8 cellular contexts compared by ENCODE assay signal in the genomic region with DNA sequence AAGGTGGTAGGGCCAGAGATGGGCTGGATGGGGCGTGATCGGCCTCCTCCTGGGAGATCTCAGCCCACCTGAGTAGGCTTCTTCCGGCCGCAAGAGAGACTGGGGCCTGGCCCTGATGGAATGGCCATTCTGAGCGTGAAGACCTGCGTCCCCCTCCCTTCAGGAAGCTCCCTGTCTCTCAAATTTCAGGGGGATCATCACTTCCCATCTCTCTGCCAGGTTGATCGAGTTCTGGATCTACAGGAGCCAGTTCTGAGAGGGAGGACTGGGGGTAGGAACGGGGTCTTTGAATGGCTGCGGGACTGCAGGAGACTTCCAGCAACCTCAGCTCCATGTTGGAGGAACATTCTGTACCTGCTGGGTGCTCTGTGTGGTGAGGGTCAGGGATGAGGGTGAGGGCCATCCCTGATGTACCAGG. TPM values are rescaled to one million over a fixed set of nuclear protein-coding genes. Genes with fewer than 3 reads are reported as not detected.
DNase-seq lines count a peak whose midpoint lies in the region; ATAC-seq, FAIRE-seq and TF ChIP-seq lines count a peak whose summit lies in the region.

No MANE protein-coding gene starts in this region.

- H3K36me3 ChIP-seq in heart left ventricle (no peaks in the 10 kb centered on the region), mesendoderm (ENCODE audit: control insufficient read depth, insufficient read depth, low read length) (no peaks in the 10 kb centered on the region), uterus (no peaks in the 10 kb centered on the region)

- no peaks in the 10 kb centered on the region for H3K79me1 ChIP-seq in mesendoderm (ENCODE audit: low read length)

- peaks cover 0 to 33% (median 13%) of the 10 kb centered on the region in 12 donors for H3K4me1 ChIP-seq in heart left ventricle
- peaks cover 3% of the 10 kb centered on the region for H3K4me1 ChIP-seq in mesendoderm (ENCODE audit: control insufficient read depth, low read depth, low read length)
- peaks cover 0 to 5% of the 10 kb centered on the region in 2 donors for H3K4me1 ChIP-seq in uterus

- intact Hi-C loops in heart left ventricle (cut with DNase I), result loop anchor here in 6 of 10 donors (1.0 to 10.0 kb wide), 6 partner anchors 25 to 409 kb away; a partner anchor contains a TSS
- intact Hi-C loops in cardiac septum (cut with DNase I), result loop anchor here (2.0 kb wide), 2 partner anchors 27 kb away; a partner anchor contains a TSS
- intact Hi-C loops in uterus (cut with DNase I; ENCODE audit: low total_unique reads), result no loop called here

- no peak overlapping the region for H3K23ac ChIP-seq in mesendoderm (ENCODE audit: low read length)

- H2BK15ac ChIP-seq in mesendoderm (replicated peaks; ENCODE audit: low read depth), result no peak overlapping the region

- H3K4ac ChIP-seq in mesendoderm (ENCODE audit: low read depth, low read length), result no peak overlapping the region

- FAIRE-seq in RCC 7860 (lab: Jason Lieb, UNC), result no peak

- no peak for DNase-seq in heart left ventricle
- no peak for DNase-seq in cardiac septum (ENCODE audit: low spot score)
- DNase-seq in astrocyte of the spinal cord (ENCODE audit: low read depth, low spot score), result no peak
- no peak for DNase-seq in mesendoderm
- no peak for DNase-seq in uterus
- DNase-seq in RCC 7860 (ENCODE audit: low spot score), result no peak
- DNase-seq in hepatic stellate cell (ENCODE audit: low spot score), result no peak

- in situ Hi-C loops in astrocyte of the spinal cord (cut with HindIII; ENCODE audit: low sequenced_read_pairs), result no loop called here

- no peak for ATAC-seq in heart left ventricle
- ATAC-seq in GM18873 (IDR thresholded peaks at IDR 0.05; ENCODE audit: low FRiP score, unreplicated experiment), result no peak

- H3K27ac ChIP-seq in heart left ventricle (peak overlapping the region in 10 of 12 donors; percentile 2 to 76 (median 56)), mesendoderm (ENCODE audit: low read depth, low read length) (peak overlapping the region; percentile 31), uterus (peak overlapping the region; percentile 77 to 85)

- H3K4me3 ChIP-seq in heart left ventricle (peak overlapping the region in 10 of 12 donors; percentile 26 to 62 (median 47)), astrocyte of the spinal cord (ENCODE audit: low read depth, low read length) (peak overlapping the region; percentile 31), mesendoderm (ENCODE audit: low read length) (peak overlapping the region; percentile 41), uterus (peak overlapping the region; percentile 32 to 34)

- H3K9me3 ChIP-seq in heart left ventricle, result no peaks in the 10 kb centered on the region
- H3K9me3 ChIP-seq in uterus, result no peaks in the 10 kb centered on the region

- TF ChIP-seq POLR2A in heart left ventricle (IDR thresholded peaks at IDR 0.05) (no peak), uterus (IDR thresholded peaks at IDR 0.05) (no peak)

- no peak overlapping the region for H2BK120ac ChIP-seq in mesendoderm (ENCODE audit: low read depth, low read length)

- H3K9ac ChIP-seq in mesendoderm (ENCODE audit: low read length), result peak overlapping the region; percentile 72

- no peaks in the 10 kb centered on the region for H3K27me3 ChIP-seq in heart left ventricle
- no peaks in the 10 kb centered on the region for H3K27me3 ChIP-seq in mesendoderm (ENCODE audit: insufficient read depth, low read length, poor library complexity)
- H3K27me3 ChIP-seq in uterus, result no peaks in the 10 kb centered on the region

- no peak for TF ChIP-seq CTCF in heart left ventricle (IDR thresholded peaks at IDR 0.05)
- TF ChIP-seq CTCF in astrocyte of the spinal cord (IDR thresholded peaks at IDR 0.05; ENCODE audit: low read depth, low read length), result no peak
- no peak for TF ChIP-seq CTCF in uterus (IDR thresholded peaks at IDR 0.05)

- peak overlapping the region; percentile 97 for H4K5ac ChIP-seq in mesendoderm (ENCODE audit: low read length)

- H3K18ac ChIP-seq in mesendoderm (ENCODE audit: low read length), result peak overlapping the region; percentile 28

- no peak overlapping the region for H4K8ac ChIP-seq in mesendoderm (ENCODE audit: low read depth, low read length)

- 29 to 37% (median 36%) methylated on average over 4 to 9 of the region's 9 CpGs for WGBS in heart left ventricle, 4 donors
- WGBS in mesendoderm (ENCODE audit: extremely low coverage, insufficient coverage, low lambda C conversion rate), result no CpG with 5 or more reads among the region's 9 CpGs

- peak overlapping the region; percentile 75 for H3K4me2 ChIP-seq in mesendoderm (ENCODE audit: low read length)

- H3K79me2 ChIP-seq in mesendoderm (ENCODE audit: control insufficient read depth, insufficient read depth, low read length), result no peaks in the 10 kb centered on the region

- H2BK5ac ChIP-seq in mesendoderm (ENCODE audit: low read length), result peak overlapping the region; percentile 89

- H3K56ac ChIP-seq in mesendoderm (ENCODE audit: low read length), result peak overlapping the region; percentile 92

- peak overlapping the region; percentile 100 for H2AK5ac ChIP-seq in mesendoderm (ENCODE audit: low read length)

RNA-seq across cellular contexts. Expression of a gene that starts 9.3 kb away (rescaled TPM):
- total RNA-seq in heart left ventricle, result 1 to 10 TPM in 2 of 9 donors, under 1 TPM in 5, not detected in 2; 0.35 to 3.7 (median 0.52) TPM
- under 1 TPM in 1 of 2 donors, not detected in 1; 0.08 TPM for polyA plus RNA-seq in heart left ventricle
- total RNA-seq in cardiac septum, result 0.48 TPM
- polyA plus RNA-seq in mesendoderm (2013, experiment 1 of 2), result not detected
- polyA plus RNA-seq in mesendoderm (2013, experiment 2 of 2), result not detected
- total RNA-seq in uterus, result under 1 TPM in 3 of 4 donors, not detected in 1; 0.18 to 0.35 (median 0.26) TPM

RNA-seq across cellular contexts. Expression of a gene that starts 25.9 kb away (rescaled TPM):
- total RNA-seq in heart left ventricle (not detected), cardiac septum (not detected), uterus (under 1 TPM in 1 of 4 donors, not detected in 3; 0.52 TPM)
- polyA plus RNA-seq in heart left ventricle, result not detected
- not detected for polyA plus RNA-seq in mesendoderm (2013, experiment 1 of 2)
- polyA plus RNA-seq in mesendoderm (2013, experiment 2 of 2), result not detected

RNA-seq across cellular contexts. Expression of a gene that starts 26.1 kb away (rescaled TPM):
- 100 to 1,000 TPM in 1 of 9 donors, 10 to 100 TPM in 8; 40.0 to 111 (median 59.2) TPM for total RNA-seq in heart left ventricle
- 10 to 100 TPM; 49.9 to 64.0 TPM for polyA plus RNA-seq in heart left ventricle
- 104 TPM for total RNA-seq in cardiac septum
- polyA plus RNA-seq in mesendoderm (2013, experiment 1 of 2), result 111 TPM
- 101 TPM for polyA plus RNA-seq in mesendoderm (2013, experiment 2 of 2)
- total RNA-seq in uterus, result 10 to 100 TPM; 15.9 to 71.5 (median 42.9) TPM

RNA-seq across cellular contexts. Expression of a gene that starts 27.1 kb away (rescaled TPM):
- total RNA-seq in heart left ventricle, result 100 to 1,000 TPM in 2 of 9 donors, 10 to 100 TPM in 7; 68.9 to 117 (median 83.3) TPM
- 100 to 1,000 TPM in 1 of 2 donors, 10 to 100 TPM in 1; 72.6 to 142 TPM for polyA plus RNA-seq in heart left ventricle
- 85.2 TPM for total RNA-seq in cardiac septum
- 159 TPM for polyA plus RNA-seq in mesendoderm (2013, experiment 1 of 2)
- 159 TPM for polyA plus RNA-seq in mesendoderm (2013, experiment 2 of 2)
- 100 to 1,000 TPM in 1 of 4 donors, 10 to 100 TPM in 3; 62.0 to 158 (median 84.7) TPM for total RNA-seq in uterus

RNA-seq across cellular contexts. Expression of a gene that starts 35.0 kb away (rescaled TPM):
- total RNA-seq in heart left ventricle (1 to 10 TPM; 1.6 to 5.3 (median 2.8) TPM), cardiac septum (7.8 TPM), uterus (10 to 100 TPM in 2 of 4 donors, 1 to 10 TPM in 1, under 1 TPM in 1; 0.29 to 12.6 (median 6.4) TPM)
- 1 to 10 TPM; 2.0 to 4.7 TPM for polyA plus RNA-seq in heart left ventricle
- 3.1 TPM for polyA plus RNA-seq in mesendoderm (2013, experiment 1 of 2)
- 2.6 TPM for polyA plus RNA-seq in mesendoderm (2013, experiment 2 of 2)

Comparison
In these comparisons a context has a peak if more than half of its experiments do, and no peak if none do; other contexts are left out.
1. H3K27ac ChIP-seq: peak in every context shown above with its lines; median percentile 81 in uterus; 56 in heart left ventricle; 31 in mesendoderm.